ENCODE assay signal across 7 cellular contexts in the genomic region with DNA sequence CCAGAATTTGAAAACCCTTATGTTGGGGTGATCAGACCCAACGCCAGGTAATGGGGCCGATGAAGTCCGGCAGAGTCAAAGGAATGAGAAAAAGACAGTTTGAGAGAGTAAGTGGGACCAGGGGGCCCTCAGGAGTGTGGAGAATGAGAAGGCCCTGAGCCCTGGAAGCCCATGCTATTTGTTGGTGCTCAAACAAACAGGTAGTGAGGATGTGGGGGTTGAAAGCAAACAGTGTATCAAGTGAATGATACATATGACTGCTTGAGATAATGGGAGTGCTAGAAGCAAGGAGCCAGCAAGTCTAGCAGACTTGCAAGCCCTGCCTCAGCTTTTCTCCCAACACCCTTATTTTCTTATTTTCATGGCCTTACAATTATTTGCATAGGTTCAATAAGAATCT. TPM values are rescaled to one million over a fixed set of nuclear protein-coding genes. Genes with fewer than 3 reads are reported as not detected.
"Had no signal": no experiment of that assay in that cellular context is flagged by ENCODE, and none has a peak within 500 bp of the region (broad histone marks: within the 10 kb centered on the region; RNA-seq: fewer than 3 reads in every experiment).

No MANE protein-coding gene starts in this region.

- H3K9me3 ChIP-seq: HAP-1 had no signal

- H3K36me3 ChIP-seq: HAP-1 had no signal

- H3K4me1 ChIP-seq: HAP-1 had no signal

- H3K4me3 ChIP-seq: GM23248, HAP-1 had no signal

- H3K27ac ChIP-seq: GM23248 had no signal

- DNase-seq: GM23248, GOT3, H7, IMR-90 had no signal

RNA-seq across cellular contexts. Expression of gene SEPTIN14, which starts 11.2 kb away (rescaled TPM):
- total RNA-seq: GM23248, H4, H7, HT-29, IMR-90 had no signal
- polyA plus RNA-seq: GM23248, IMR-90 had no signal
